ENCODE assay signal across 22 cellular contexts in the genomic region with DNA sequence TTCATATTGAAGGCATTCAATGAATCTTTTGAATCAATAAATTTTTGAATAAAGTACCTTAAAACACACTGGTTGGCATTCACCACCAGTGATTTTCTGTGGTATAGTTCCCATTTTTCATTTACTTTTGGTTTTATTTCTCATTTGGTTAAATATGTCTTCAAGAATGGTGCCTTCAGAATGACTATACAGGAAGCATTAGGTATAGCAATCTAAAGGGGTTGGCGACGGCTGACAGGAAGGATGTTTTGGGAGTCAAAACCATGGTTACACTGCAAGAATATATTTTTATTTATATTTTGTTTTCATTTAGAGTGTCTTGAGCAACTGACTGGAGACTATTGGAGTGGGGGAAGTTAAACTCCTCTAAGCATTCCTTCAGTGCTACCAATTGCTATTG.
DNase-seq lines count a peak whose midpoint lies in the region; ATAC-seq and TF ChIP-seq lines count a peak whose summit lies in the region.
"Had no signal": no experiment of that assay in that cellular context is flagged by ENCODE, and none has a peak within 500 bp of the region (broad histone marks: within the 10 kb centered on the region; RNA-seq: fewer than 3 reads in every experiment).

No MANE protein-coding gene starts in this region.

- H3K9me3 ChIP-seq in stomach, result peaks cover 0 to under 1% (median 0%) of the 10 kb centered on the region in 4 donors
- H3K9me3 ChIP-seq: esophagus muscularis mucosa, heart left ventricle, mucosa of descending colon, sigmoid colon, thyroid gland had no signal

- H3K79me1 ChIP-seq in mesendoderm (ENCODE audit: low read length), result no peaks in the 10 kb centered on the region

- no peak overlapping the region for H2BK15ac ChIP-seq in mesendoderm (replicated peaks; ENCODE audit: low read depth)

- H3K4me1 ChIP-seq in stomach (no peaks in the 10 kb centered on the region), mesendoderm (ENCODE audit: control insufficient read depth, low read depth, low read length) (no peaks in the 10 kb centered on the region)
- H3K4me1 ChIP-seq: esophagus muscularis mucosa, heart left ventricle, sigmoid colon, thyroid gland had no signal

- H2BK120ac ChIP-seq in mesendoderm (ENCODE audit: low read depth, low read length), result no peak overlapping the region

- H4K5ac ChIP-seq in mesendoderm (ENCODE audit: low read length), result no peak overlapping the region

- TF ChIP-seq EP300 in stomach (IDR thresholded peaks at IDR 0.05), result no peak

- no peak overlapping the region for H3K27ac ChIP-seq in stomach
- no peak overlapping the region for H3K27ac ChIP-seq in mesendoderm (ENCODE audit: low read depth, low read length)
- H3K27ac ChIP-seq: esophagus muscularis mucosa, heart left ventricle, sigmoid colon, thyroid gland, VCaP had no signal

- no peak overlapping the region for H3K23ac ChIP-seq in mesendoderm (ENCODE audit: low read length)

- no peak overlapping the region for H3K56ac ChIP-seq in mesendoderm (ENCODE audit: low read length)

- 74 to 81% (median 79%) methylated on average over 2 of the region's 2 CpGs for WGBS in stomach, 5 donors
- WGBS in mesendoderm (ENCODE audit: extremely low coverage, insufficient coverage, low lambda C conversion rate), result no CpG with 5 or more reads among the region's 2 CpGs

- no peak overlapping the region for H3K4me2 ChIP-seq in mesendoderm (ENCODE audit: low read length)

- DNase-seq in stomach (no peak), DMS153 treated with DMSO at 0.1 percent for 48 hours (lab: John Stamatoyannopoulos, UW; ENCODE audit: unreplicated experiment) (no peak), mesendoderm (no peak)
- DNase-seq in activated CD8-positive, alpha-beta memory T cell treated with anti-CD3 and anti-CD28 coated beads, Interleukin-2, amount 50 U/mL, for 48 hours, result no peak
- DNase-seq: activated naive CD4-positive, alpha-beta T cell; CD8-positive, alpha-beta T cell; dermis blood vessel endothelial cell; EL; heart left ventricle; mucosa of descending colon; NCI-H2081; occipital lobe; sigmoid colon; stimulated activated CD4-positive, alpha-beta T cell treated with anti-CD3 and anti-CD28 coated beads, Interleukin-4, amount 100 ng/mL, for 1 hour; SW 1271; thyroid gland had no signal

- no peaks in the 10 kb centered on the region for H3K79me2 ChIP-seq in mesendoderm (ENCODE audit: control insufficient read depth, insufficient read depth, low read length)

- H3K36me3 ChIP-seq in stomach (no peaks in the 10 kb centered on the region), mesendoderm (ENCODE audit: control insufficient read depth, insufficient read depth, low read length) (no peaks in the 10 kb centered on the region)
- H3K36me3 ChIP-seq: esophagus muscularis mucosa, heart left ventricle, sigmoid colon, thyroid gland had no signal

- H3K4ac ChIP-seq in mesendoderm (ENCODE audit: low read depth, low read length), result no peak overlapping the region

- H3K4me3 ChIP-seq in stomach, result no peak overlapping the region
- H3K4me3 ChIP-seq in mesendoderm (ENCODE audit: low read length), result no peak overlapping the region
- H3K4me3 ChIP-seq: esophagus muscularis mucosa, heart left ventricle, mucosa of descending colon, sigmoid colon, thyroid gland had no signal

- H2BK5ac ChIP-seq in mesendoderm (ENCODE audit: low read length), result no peak overlapping the region

- intact Hi-C loops in stomach (cut with DNase I; ENCODE audit: low total_unique reads), result no loop called here

- TF ChIP-seq POLR2A in stomach (IDR thresholded peaks at IDR 0.05), result no peak

- H3K27me3 ChIP-seq in stomach, result no peaks in the 10 kb centered on the region
- no peaks in the 10 kb centered on the region for H3K27me3 ChIP-seq in mesendoderm (ENCODE audit: insufficient read depth, low read length, poor library complexity)
- H3K27me3 ChIP-seq: esophagus muscularis mucosa, heart left ventricle, sigmoid colon, thyroid gland had no signal

- no peak overlapping the region for H4K8ac ChIP-seq in mesendoderm (ENCODE audit: low read depth, low read length)

- H2AK5ac ChIP-seq in mesendoderm (ENCODE audit: low read length), result no peak overlapping the region

- ATAC-seq in GM18499 (IDR thresholded peaks at IDR 0.05; ENCODE audit: insufficient read depth, unreplicated experiment) (peak; percentile 35), GM19467 (IDR thresholded peaks at IDR 0.05; ENCODE audit: unreplicated experiment) (peak; percentile 68), HG02678 (IDR thresholded peaks at IDR 0.05; ENCODE audit: unreplicated experiment) (peak; percentile 49), HG03432 (IDR thresholded peaks at IDR 0.05; ENCODE audit: unreplicated experiment) (peak; percentile 85)
- ATAC-seq: CD8-positive, alpha-beta T cell; heart left ventricle; mucosa of descending colon had no signal

- no peak overlapping the region for H3K18ac ChIP-seq in mesendoderm (ENCODE audit: low read length)

- no peak overlapping the region for H3K9ac ChIP-seq in mesendoderm (ENCODE audit: low read length)

- TF ChIP-seq CTCF in stomach (IDR thresholded peaks at IDR 0.05), result no peak

Comparison
In these comparisons a context has a peak if more than half of its experiments do, and no peak if none do; other contexts are left out.
1. ATAC-seq: peak in every context shown above with its lines; median percentile 85 in HG03432; 68 in GM19467; 49 in HG02678; 35 in GM18499.